9 cellular contexts compared by ENCODE assay signal in genomic region chr6:36622901-36623546, GRCh38. TPM values are rescaled to one million over a fixed set of nuclear protein-coding genes. Genes with fewer than 3 reads are reported as not detected.
DNase-seq lines count a peak whose midpoint lies in the region; ATAC-seq, FAIRE-seq and TF ChIP-seq lines count a peak whose summit lies in the region.
"Had no signal": no experiment of that assay in that cellular context is flagged by ENCODE, and none has a peak within 500 bp of the region (broad histone marks: within the 10 kb centered on the region; RNA-seq: fewer than 3 reads in every experiment).

No MANE protein-coding gene starts in this region.

- no peak for DNase-seq in endothelial cell of umbilical vein (ENCODE audit: low read depth, low spot score)
- DNase-seq in sigmoid colon = peak; percentile 51
- no peak for DNase-seq in MG63
- no peak for DNase-seq in effector CD8-positive, alpha-beta T cell (lab: John Stamatoyannopoulos, UW)
- DNase-seq in COLO829 (ENCODE audit: low spot score) = no peak

- H3K79me2 ChIP-seq in KMS-11 (ENCODE audit: insufficient read depth, low read depth) (no peaks in the 10 kb centered on the region), endothelial cell of umbilical vein (ENCODE audit: control insufficient read depth, insufficient read depth, low read length) (no peaks in the 10 kb centered on the region)

- TF ChIP-seq CTCF in KMS-11 (conservative IDR thresholded peaks at IDR 0.05; ENCODE audit: low read depth, low read length) = no peak
- no peak for TF ChIP-seq CTCF in endothelial cell of umbilical vein (IDR thresholded peaks at IDR 0.05; ENCODE audit: extremely low read depth in 1 of 2, insufficient read depth in 1 of 2, low read depth in 1 of 2, low read length in 2 of 2)
- no peak for TF ChIP-seq CTCF in sigmoid colon (IDR thresholded peaks at IDR 0.05)

- no peaks in the 10 kb centered on the region for H3K36me3 ChIP-seq in KMS-11 (ENCODE audit: insufficient read depth)
- H3K36me3 ChIP-seq in endothelial cell of umbilical vein (ENCODE audit: control insufficient read depth in 2 of 2, extremely low read depth in 1 of 2, insufficient read depth in 2 of 2, low read length in 2 of 2) = no peaks in the 10 kb centered on the region
- no peaks in the 10 kb centered on the region for H3K36me3 ChIP-seq in sigmoid colon
- H3K36me3 ChIP-seq in MG63 = no peaks in the 10 kb centered on the region
- H3K36me3 ChIP-seq: adrenal gland, SJCRH30 had no signal

- ATAC-seq in GM21529 (IDR thresholded peaks at IDR 0.05; ENCODE audit: unreplicated experiment) = peak; percentile 8

- H3K27ac ChIP-seq in KMS-11 (no peak overlapping the region), endothelial cell of umbilical vein (ENCODE audit: insufficient read depth, low read depth, low read length) (no peak overlapping the region), sigmoid colon (peak overlapping the region in 1 of 4 donors; percentile 11)
- H3K27ac ChIP-seq: SJCRH30 had no signal

- FAIRE-seq in endothelial cell of umbilical vein (lab: Jason Lieb, UNC) = no peak

- TF ChIP-seq POLR2A in endothelial cell of umbilical vein (IDR thresholded peaks at IDR 0.05; ENCODE audit: low read depth, low read length) (no peak), sigmoid colon (IDR thresholded peaks at IDR 0.05) (no peak)

- H3K4me1 ChIP-seq in KMS-11 (ENCODE audit: low read depth, poor library complexity, severe bottlenecking) (peaks cover 16% of the 10 kb centered on the region), endothelial cell of umbilical vein (ENCODE audit: control insufficient read depth, extremely low read depth, insufficient read depth, low read length) (peaks cover 12% of the 10 kb centered on the region), sigmoid colon (peaks cover 0 to 31% (median 22%) of the 10 kb centered on the region in 4 donors)

- intact Hi-C loops in endothelial cell of umbilical vein (cut with micrococcal nuclease) (loop anchor here (1.0 to 10.0 kb wide), 4 partner anchors 57 to 232 kb away; no protein-coding TSS in a partner anchor), sigmoid colon (cut with DNase I) (loop anchor here (1.0 to 10.0 kb wide), 3 partner anchors 57 to 232 kb away; no protein-coding TSS in a partner anchor)

- no peaks in the 10 kb centered on the region for H3K27me3 ChIP-seq in KMS-11 (ENCODE audit: insufficient read depth, low read depth)
- no peaks in the 10 kb centered on the region for H3K27me3 ChIP-seq in endothelial cell of umbilical vein (ENCODE audit: control insufficient read depth in 2 of 2, insufficient read depth in 2 of 2, low read length in 2 of 2)
- H3K27me3 ChIP-seq in sigmoid colon = no peaks in the 10 kb centered on the region
- no peaks in the 10 kb centered on the region for H3K27me3 ChIP-seq in MG63
- H3K27me3 ChIP-seq: adrenal gland, SJCRH30 had no signal

- H3K9me3 ChIP-seq in endothelial cell of umbilical vein (replicated peaks; ENCODE audit: control insufficient read depth, insufficient read depth, low read length) = no peaks in the 10 kb centered on the region
- H3K9me3 ChIP-seq in sigmoid colon = no peaks in the 10 kb centered on the region
- no peaks in the 10 kb centered on the region for H3K9me3 ChIP-seq in MG63
- H3K9me3 ChIP-seq: adrenal gland, SJCRH30 had no signal

- H4K20me1 ChIP-seq in KMS-11 (ENCODE audit: insufficient read depth) (no peaks in the 10 kb centered on the region), endothelial cell of umbilical vein (replicated peaks; ENCODE audit: control insufficient read depth, extremely low read depth, insufficient read depth, low read length) (no peaks in the 10 kb centered on the region)

- POLR2A ChIA-PET in endothelial cell of umbilical vein (lab: Charles Lee) = interaction anchor here (2.7 kb wide), 1 partner anchor 55 kb away, joined by 9 read pairs; the partner anchor contains the start of gene CDKN1A

- WGBS in sigmoid colon, 2 donors = 45 to 49% methylated on average over 4 of the region's 4 CpGs

- dilution Hi-C loops in endothelial cell of umbilical vein (cut with MboI; ENCODE audit: extremely low pct_ligation_motif_present, low sequenced_read_pairs) = no loop called here

- H2AFZ ChIP-seq in KMS-11 (ENCODE audit: low read depth) (peak overlapping the region; percentile 55; the same call in 1 of the 2 replicates), endothelial cell of umbilical vein (ENCODE audit: low read depth, low read length) (peak overlapping the region; percentile 41)

- no peaks in the 10 kb centered on the region for H3K9me1 ChIP-seq in endothelial cell of umbilical vein (replicated peaks; ENCODE audit: control insufficient read depth, extremely low read depth, insufficient read depth, low read length)

- H3K9ac ChIP-seq in KMS-11 = no peak overlapping the region
- H3K9ac ChIP-seq in endothelial cell of umbilical vein (replicated peaks; ENCODE audit: extremely low read depth, insufficient read depth, low read length) = no peak overlapping the region

- BruUV-seq in endothelial cell of umbilical vein (replicated peaks; lab: Mats Ljungman, UMichigan) = no TSS peak

- H3K4me3 ChIP-seq in KMS-11 (IDR thresholded peaks at IDR 0.05; ENCODE audit: insufficient read depth, low read depth, low read length) (no peak overlapping the region), endothelial cell of umbilical vein (replicated peaks in 1 of 3; ENCODE audit: insufficient read depth in 1 of 3, low read depth in 1 of 3, low read length in 3 of 3) (no peak overlapping the region), sigmoid colon (no peak overlapping the region), MG63 (no peak overlapping the region)
- H3K4me3 ChIP-seq: adrenal gland, SJCRH30 had no signal

- H3K4me2 ChIP-seq in KMS-11 = 0 out of 2 replicates have a peak overlapping the region, but pooled peaks have one; percentile 6
- H3K4me2 ChIP-seq in endothelial cell of umbilical vein (ENCODE audit: insufficient read depth, low read length) = no peak overlapping the region

- CTCF ChIA-PET in endothelial cell of umbilical vein (lab: Charles Lee) = interaction anchor here (1.0 to 4.5 kb wide), 4 partner anchors 8 to 136 kb away, joined by 4 to 34 read pairs (median 14); partner anchors contain the start of gene CDKN1A

- TF ChIP-seq EP300 in sigmoid colon (IDR thresholded peaks at IDR 0.05) = no peak

TF ChIP-seq in endothelial cell of umbilical vein, 7 proteins besides CTCF, POLR2A, EP300 and RAD21:
- TF ChIP-seq POLR2AphosphoS5 (IDR thresholded peaks at IDR 0.05; ENCODE audit: insufficient read depth, low read depth, low read length) = no peak
- TF ChIP-seq GATA2 (IDR thresholded peaks at IDR 0.05; ENCODE audit: insufficient read depth, insufficient read length, low read depth, low read length) = no peak
- no peak for TF ChIP-seq MYC (IDR thresholded peaks at IDR 0.05; ENCODE audit: low read depth, low read length)
- no peak for TF ChIP-seq JUN (IDR thresholded peaks at IDR 0.05; ENCODE audit: borderline replicate concordance, insufficient read depth, insufficient read length, low read depth)
- TF ChIP-seq MAX (IDR thresholded peaks at IDR 0.05; ENCODE audit: insufficient read depth, insufficient read length) = no peak
- no peak for TF ChIP-seq FOS (IDR thresholded peaks at IDR 0.05; ENCODE audit: borderline replicate concordance, insufficient read depth, low read length)
- no peak for TF ChIP-seq EZH2 (IDR thresholded peaks at IDR 0.05; ENCODE audit: borderline replicate concordance, low read depth, low read length, severe bottlenecking)

RNA-seq across cellular contexts. Expression of gene SRSF3, which starts 28.9 kb away (rescaled TPM):
- total RNA-seq in endothelial cell of umbilical vein (393 and 422 TPM in 2 replicates), sigmoid colon (100 to 1,000 TPM; 101 to 168 (median 122) TPM)
- polyA plus RNA-seq in endothelial cell of umbilical vein (308 and 317 TPM in 2 replicates), sigmoid colon (100 to 1,000 TPM; 144 to 292 (median 165) TPM)
- 335 and 360 TPM in 2 replicates for polyA plus RNA-seq in endothelial cell of umbilical vein (2011; cell fraction: cytosol; rRNA removed)
- 386 and 564 TPM in 2 replicates for polyA plus RNA-seq in endothelial cell of umbilical vein (2011; cell fraction: nucleus; rRNA removed)
- 335 and 360 TPM in 2 replicates for polyA plus RNA-seq in endothelial cell of umbilical vein (2012)
- polyA minus RNA-seq in endothelial cell of umbilical vein = 197 and 229 TPM in 2 replicates
- 109 TPM for polyA minus RNA-seq in endothelial cell of umbilical vein (2011; cell fraction: cytosol; rRNA and poly(A)+ RNA removed)
- 251 and 283 TPM in 2 replicates for polyA minus RNA-seq in endothelial cell of umbilical vein (2011; cell fraction: nucleus; rRNA and poly(A)+ RNA removed)
- 168 and 271 TPM in 2 replicates for total RNA-seq in MG63 (2014; rRNA removed; shearing (Covaris generic); ENCODE audit: low replicate concordance)

RNA-seq across cellular contexts. Expression of gene CDKN1A, which starts 55.5 kb away (rescaled TPM):
- total RNA-seq in endothelial cell of umbilical vein = 170 and 199 TPM in 2 replicates
- polyA plus RNA-seq in endothelial cell of umbilical vein = 238 and 282 TPM in 2 replicates
- polyA plus RNA-seq in endothelial cell of umbilical vein (2011; cell fraction: cytosol; rRNA removed) = 175 and 190 TPM in 2 replicates
- polyA plus RNA-seq in endothelial cell of umbilical vein (2011; cell fraction: nucleus; rRNA removed) = 89.3 and 102 TPM in 2 replicates
- 271 and 304 TPM in 2 replicates for polyA plus RNA-seq in endothelial cell of umbilical vein (2012)
- polyA minus RNA-seq in endothelial cell of umbilical vein = 117 and 125 TPM in 2 replicates
- 31.5 TPM for polyA minus RNA-seq in endothelial cell of umbilical vein (2011; cell fraction: cytosol; rRNA and poly(A)+ RNA removed)
- polyA minus RNA-seq in endothelial cell of umbilical vein (2011; cell fraction: nucleus; rRNA and poly(A)+ RNA removed) = 39.8 and 48.9 TPM in 2 replicates
- total RNA-seq in sigmoid colon = 100 to 1,000 TPM in 1 of 4 donors, 10 to 100 TPM in 3; 35.7 to 390 (median 49.7) TPM
- polyA plus RNA-seq in sigmoid colon = 100 to 1,000 TPM; 255 to 429 (median 404) TPM
- total RNA-seq in MG63 (2014; rRNA removed; shearing (Covaris generic); ENCODE audit: low replicate concordance) = 15.8 and 25.8 TPM in 2 replicates
